8 cellular contexts compared by ENCODE assay signal in genomic region chr17:81909966-81910839, GRCh38. TPM values are rescaled to one million over a fixed set of nuclear protein-coding genes. Genes with fewer than 3 reads are reported as not detected.
DNase-seq lines count a peak whose midpoint lies in the region; ATAC-seq, FAIRE-seq and TF ChIP-seq lines count a peak whose summit lies in the region.

No MANE protein-coding gene starts in this region.

- peaks cover 2% of the 10 kb centered on the region for H3K4me1 Mint-ChIP-seq in astrocyte (ENCODE audit: low read depth, unreplicated experiment)

- peak; percentile 51 for ATAC-seq in left lobe of liver
- ATAC-seq in GM18517 (IDR thresholded peaks at IDR 0.05; ENCODE audit: unreplicated experiment): no peak

- peak overlapping the region; percentile 78 for H3K4me3 ChIP-seq in BE2C (ENCODE audit: low read depth, low read length)
- H3K4me3 ChIP-seq in astrocyte (ENCODE audit: insufficient read depth, low read depth, low read length): peak overlapping the region; percentile 61
- H3K4me3 ChIP-seq in tibial nerve: peak overlapping the region; percentile 71 to 89 (median 77)

- H3K27me3 Mint-ChIP-seq in astrocyte (ENCODE audit: low read depth, unreplicated experiment): no peaks in the 10 kb centered on the region

- H3K4me1 ChIP-seq in BE2C: no peaks in the 10 kb centered on the region; the same call in 1 of the 2 replicates
- peaks cover 10% of the 10 kb centered on the region for H3K4me1 ChIP-seq in astrocyte (ENCODE audit: insufficient read depth, low read length)
- peaks cover 0 to 24% (median 15%) of the 10 kb centered on the region in 4 donors for H3K4me1 ChIP-seq in tibial nerve

- no peak for TF ChIP-seq CTCF in BE2C (IDR thresholded peaks at IDR 0.05; ENCODE audit: low read depth, low read length)
- no peak for TF ChIP-seq CTCF in astrocyte (IDR thresholded peaks at IDR 0.05; ENCODE audit: insufficient read depth, low read depth, low read length)
- TF ChIP-seq CTCF in tibial nerve (IDR thresholded peaks at IDR 0.05): no peak

- peak overlapping the region; percentile 62 for H2AFZ ChIP-seq in astrocyte (ENCODE audit: low read depth, low read length)

- peaks cover 1% of the 10 kb centered on the region for H3K9me3 Mint-ChIP-seq in astrocyte (ENCODE audit: unreplicated experiment)

- peak overlapping the region; percentile 88 for H3K4me2 ChIP-seq in astrocyte (ENCODE audit: low read length)

- H3K36me3 ChIP-seq in BE2C (peaks cover 29% of the 10 kb centered on the region), astrocyte (ENCODE audit: insufficient read depth, low read length) (peaks cover 6% of the 10 kb centered on the region), tibial nerve (peaks cover 0 to 77% (median 11%) of the 10 kb centered on the region in 3 donors)

- no peak for TF ChIP-seq EP300 in tibial nerve (IDR thresholded peaks at IDR 0.05)

- no peak overlapping the region for H3K27ac ChIP-seq in astrocyte (ENCODE audit: low read depth, low read length)
- peak overlapping the region; percentile 50 to 84 (median 78) for H3K27ac ChIP-seq in tibial nerve

- H3K9ac ChIP-seq in astrocyte (ENCODE audit: low read length): peak overlapping the region; percentile 72

- H3K4me3 Mint-ChIP-seq in astrocyte (ENCODE audit: unreplicated experiment): peak overlapping the region; percentile 90

- no peaks in the 10 kb centered on the region for H3K9me3 ChIP-seq in BE2C
- no peaks in the 10 kb centered on the region for H3K9me3 ChIP-seq in astrocyte (ENCODE audit: insufficient read depth, low read depth, low read length)
- H3K9me3 ChIP-seq in tibial nerve: no peaks in the 10 kb centered on the region

- TF ChIP-seq POLR2A in tibial nerve (IDR thresholded peaks at IDR 0.05): no peak

- DNase-seq in BE2C (no peak), HT-29 (ENCODE audit: low spot score) (peak; percentile 40), astrocyte (ENCODE audit: low read depth) (no peak), left lobe of liver (ENCODE audit: low spot score) (peak; percentile 78), tibial nerve (ENCODE audit: low spot score in 2 of 2) (no peak), NK-92 (lab: John Stamatoyannopoulos, UW; ENCODE audit: unreplicated experiment) (no peak), NCI-H510A treated with DMSO at 0.1 percent for 48 hours (lab: John Stamatoyannopoulos, UW) (no peak)

- no peak for FAIRE-seq in astrocyte (lab: Jason Lieb, UNC)

- peak overlapping the region; percentile 4 for H3K27ac Mint-ChIP-seq in astrocyte (ENCODE audit: unreplicated experiment)

- peaks cover 9% of the 10 kb centered on the region for H3K79me2 ChIP-seq in astrocyte (ENCODE audit: insufficient read depth, low read length)

- 37 to 45% methylated on average over 17 to 23 of the region's 23 CpGs for WGBS in tibial nerve, 2 donors

- H4K20me1 ChIP-seq in astrocyte (ENCODE audit: insufficient read depth, low read length): peaks cover 54% of the 10 kb centered on the region

- H3K27me3 ChIP-seq in BE2C (no peaks in the 10 kb centered on the region), astrocyte (ENCODE audit: insufficient read depth, low read length) (no peaks in the 10 kb centered on the region), tibial nerve (no peaks in the 10 kb centered on the region)

- peaks cover 10% of the 10 kb centered on the region for H3K36me3 Mint-ChIP-seq in astrocyte (ENCODE audit: low read depth, unreplicated experiment)

RNA-seq across cellular contexts. Expression of gene PCYT2, which starts 1.0 kb away (rescaled TPM):
- 23.0 TPM for polyA plus RNA-seq in BE2C (2012; ENCODE audit: insufficient read depth, insufficient read length, low read depth)
- 163 and 167 TPM in 2 replicates for total RNA-seq in HT-29 (2014; rRNA removed; shearing (Covaris generic))
- total RNA-seq in astrocyte (26.0 and 31.6 TPM in 2 replicates), left lobe of liver (113 TPM), tibial nerve (10 to 100 TPM; 36.0 to 64.9 (median 46.6) TPM)

RNA-seq across cellular contexts. Expression of gene SIRT7, which starts 7.8 kb away (rescaled TPM):
- 61.1 TPM for polyA plus RNA-seq in BE2C (2012; ENCODE audit: insufficient read depth, insufficient read length, low read depth)
- total RNA-seq in HT-29 (2014; rRNA removed; shearing (Covaris generic)): 101 and 121 TPM in 2 replicates
- 26.5 and 30.2 TPM in 2 replicates for total RNA-seq in astrocyte
- 18.0 TPM for total RNA-seq in left lobe of liver
- 10 to 100 TPM; 22.3 to 42.2 (median 30.7) TPM for total RNA-seq in tibial nerve

RNA-seq across cellular contexts. Expression of gene NPB, which starts 8.2 kb away (rescaled TPM):
- 3.5 TPM for polyA plus RNA-seq in BE2C (2012; ENCODE audit: insufficient read depth, insufficient read length, low read depth)
- total RNA-seq in HT-29 (2014; rRNA removed; shearing (Covaris generic)): 2.4 and 3.2 TPM in 2 replicates
- total RNA-seq in astrocyte: 2.0 and 2.7 TPM in 2 replicates
- total RNA-seq in left lobe of liver: 0.13 TPM
- 1 to 10 TPM in 3 of 4 donors, not detected in 1; 4.2 to 8.7 (median 5.4) TPM for total RNA-seq in tibial nerve

RNA-seq across cellular contexts. Expression of gene MAFG, which starts 17.3 kb away (rescaled TPM):
- polyA plus RNA-seq in BE2C (2012; ENCODE audit: insufficient read depth, insufficient read length, low read depth): 43.3 TPM
- total RNA-seq in HT-29 (2014; rRNA removed; shearing (Covaris generic)): 42.8 and 45.5 TPM in 2 replicates
- total RNA-seq in astrocyte (33.2 and 35.8 TPM in 2 replicates), left lobe of liver (12.6 TPM), tibial nerve (10 to 100 TPM; 17.9 to 25.5 (median 22.5) TPM)

RNA-seq across cellular contexts. Expression of gene ANAPC11, which starts 18.7 kb away (rescaled TPM):
- 729 TPM for polyA plus RNA-seq in BE2C (2012; ENCODE audit: insufficient read depth, insufficient read length, low read depth)
- 222 and 256 TPM in 2 replicates for total RNA-seq in HT-29 (2014; rRNA removed; shearing (Covaris generic))
- 104 and 113 TPM in 2 replicates for total RNA-seq in astrocyte
- total RNA-seq in left lobe of liver: 95.7 TPM
- total RNA-seq in tibial nerve: 100 to 1,000 TPM in 3 of 4 donors, 10 to 100 TPM in 1; 95.4 to 116 (median 106) TPM

Comparison
In these comparisons a context has a peak if more than half of its experiments do, and no peak if none do; other contexts are left out.
1. DNase-seq: peak in HT-29 (single experiment) and left lobe of liver (single experiment); none in BE2C (single experiment), astrocyte (single experiment), tibial nerve (0 of 2), NK-92 (single experiment) and NCI-H510A treated with DMSO at 0.1 percent for 48 hours (single experiment).
2. Peak in every context shown above with its lines, with median percentiles within 50 percentile points of each other: H3K4me3 ChIP-seq.